ENCODE assay signal across 33 cellular contexts in genomic region chr17:79356839-79357447, GRCh38.
"Had no signal": no experiment of that assay in that cellular context is flagged by ENCODE, and none has a peak within 500 bp of the region (broad histone marks: within the 10 kb centered on the region; RNA-seq: fewer than 3 reads in every experiment).

No MANE protein-coding gene starts in this region.

- H3K4me2 ChIP-seq: KMS-11 had no signal

- H3K9me3 Mint-ChIP-seq: activated naive CD8-positive, alpha-beta T cell treated with anti-CD3 and anti-CD28 coated beads, Interleukin-2, amount 50 U/mL, for 24 hours; activated T-helper 1 cell treated with anti-CD3 and anti-CD28 coated beads, Interleukin-12 subunit alpha, Interleukin-12 subunit beta, Interleukin-2, Interleukin-4 antibody, amounts not matched to agents 30 ng/mL and 10 ng/mL and 1 ng/mL, durations not matched to agents 14 hours and 24 hours and 36 hours had no signal

- H3K27ac Mint-ChIP-seq: activated CD4-positive, alpha-beta T cell treated with anti-CD3 and anti-CD28 coated beads, Interleukin-2, amount 10 ng/mL, durations not matched to agents 7 days and 5 days; activated CD8-positive, alpha-beta T cell treated with anti-CD3 and anti-CD28 coated beads, Interleukin-2, amount 10 ng/mL, durations not matched to agents 7 days and 5 days; activated naive CD4-positive, alpha-beta T cell treated with anti-CD3 and anti-CD28 coated beads, Interleukin-2, amount 10 ng/mL, durations not matched to agents 7 days and 5 days; activated naive CD8-positive, alpha-beta T cell; activated naive CD8-positive, alpha-beta T cell treated with anti-CD3 and anti-CD28 coated beads, Interleukin-2, amount 50 U/mL, for 24 hours; activated T-helper 1 cell treated with anti-CD3 and anti-CD28 coated beads, Interleukin-12 subunit alpha, Interleukin-12 subunit beta, Interleukin-2, Interleukin-4 antibody, amounts not matched to agents 30 ng/mL and 10 ng/mL and 1 ng/mL, durations not matched to agents 14 hours and 24 hours and 36 hours; brain had no signal

- H3K27me3 ChIP-seq: Peyer's patch had no signal

- DNase-seq: activated CD4-positive, alpha-beta T cell treated with anti-CD3 and anti-CD28 coated beads, Interleukin-2, amount 10 ng/mL, durations not matched to agents 7 days and 5 days; activated CD4-positive, alpha-beta T cell treated with anti-CD3 and anti-CD28 coated beads, Interleukin-2, amount 50 U/mL, for 48 hours; activated CD4-positive, CD25-positive, alpha-beta regulatory T cell; activated CD8-positive, alpha-beta memory T cell treated with anti-CD3 and anti-CD28 coated beads, Interleukin-2, amount 50 U/mL, for 4 hours; activated CD8-positive, alpha-beta T cell treated with anti-CD3 and anti-CD28 coated beads, Interleukin-2, amount 10 ng/mL, durations not matched to agents 7 days and 5 days; activated gamma-delta T cell treated with Interleukin-2 at 50 U/mL for 16 hours; activated naive CD4-positive, alpha-beta T cell treated with anti-CD3 and anti-CD28 coated beads, Interleukin-2, amount 10 ng/mL, durations not matched to agents 7 days and 5 days; activated naive CD8-positive, alpha-beta T cell treated with anti-CD3 and anti-CD28 coated beads, Interleukin-2, amount 50 U/mL, for 24 hours; activated T-cell treated with anti-CD3 and anti-CD28 coated beads for 4 hours; activated T-cell treated with anti-CD3 and anti-CD28 coated beads, Interleukin-2, amount 50 U/mL, for 4 hours; anterior cingulate cortex; central memory CD4-positive, alpha-beta T cell; MM.1S; MV-4-11; NCI-H1092; NCI-H1436 treated with DMSO at 0.1 percent for 48 hours; NCI-H1694 treated with DMSO at 0.1 percent for 48 hours; NCI-H2029; NCI-H345; NCI-H524 treated with DMSO at 0.1 percent for 48 hours; NK-92 treated with Interleukin-12 subunit alpha and Interleukin-12 subunit beta, amount 100 ng/mL, for 24 hours; PC-3; Peyer's patch; RPMI8226; SW 1271; T1000; WERI-Rb-1 had no signal

- H3K36me3 Mint-ChIP-seq: activated naive CD4-positive, alpha-beta T cell treated with anti-CD3 and anti-CD28 coated beads, Interleukin-2, amount 10 ng/mL, durations not matched to agents 7 days and 5 days; activated naive CD8-positive, alpha-beta T cell; brain had no signal

- FAIRE-seq: bronchial epithelial cell had no signal

- H3K27me3 Mint-ChIP-seq: activated CD4-positive, alpha-beta T cell treated with anti-CD3 and anti-CD28 coated beads, Interleukin-2, amount 10 ng/mL, durations not matched to agents 7 days and 5 days had no signal

- H3K9me3 ChIP-seq: Peyer's patch had no signal

- H3K9ac ChIP-seq: KMS-11 had no signal

- H3K4me1 Mint-ChIP-seq: activated CD4-positive, alpha-beta T cell treated with anti-CD3 and anti-CD28 coated beads, Interleukin-2, amount 10 ng/mL, durations not matched to agents 7 days and 5 days; activated naive CD4-positive, alpha-beta T cell treated with anti-CD3 and anti-CD28 coated beads, Interleukin-2, amount 10 ng/mL, durations not matched to agents 7 days and 5 days; activated naive CD8-positive, alpha-beta T cell treated with anti-CD3 and anti-CD28 coated beads, Interleukin-2, amount 50 U/mL, for 24 hours had no signal

- H3K4me1 ChIP-seq: Peyer's patch had no signal

- ATAC-seq: activated CD8-positive, alpha-beta T cell treated with anti-CD3 and anti-CD28 coated beads, Interleukin-2, amount 10 ng/mL, durations not matched to agents 7 days and 5 days; activated naive CD8-positive, alpha-beta T cell treated with anti-CD3 and anti-CD28 coated beads, Interleukin-2, amount 50 U/mL, for 24 hours; activated T-cell treated with anti-CD3 and anti-CD28 coated beads, Interleukin-2, amount 50 U/mL, for 4 hours; PC-3; Right ventricle myocardium inferior had no signal

- H3K4me3 ChIP-seq: Peyer's patch had no signal

- H3K27ac ChIP-seq: KMS-11, Peyer's patch, WERI-Rb-1 had no signal

- H3K4me3 Mint-ChIP-seq: activated CD4-positive, alpha-beta T cell treated with anti-CD3 and anti-CD28 coated beads, Interleukin-2, amount 10 ng/mL, durations not matched to agents 7 days and 5 days; activated CD8-positive, alpha-beta T cell treated with anti-CD3 and anti-CD28 coated beads, Interleukin-2, amount 10 ng/mL, durations not matched to agents 7 days and 5 days; activated naive CD4-positive, alpha-beta T cell treated with anti-CD3 and anti-CD28 coated beads, Interleukin-2, amount 10 ng/mL, durations not matched to agents 7 days and 5 days; activated naive CD8-positive, alpha-beta T cell; activated naive CD8-positive, alpha-beta T cell treated with anti-CD3 and anti-CD28 coated beads, Interleukin-2, amount 50 U/mL, for 24 hours; activated T-cell treated with anti-CD3 and anti-CD28 coated beads, Interleukin-2, amount 50 U/mL, for 4 hours; activated T-helper 1 cell treated with anti-CD3 and anti-CD28 coated beads, Interleukin-12 subunit alpha, Interleukin-12 subunit beta, Interleukin-2, Interleukin-4 antibody, amounts not matched to agents 30 ng/mL and 10 ng/mL and 1 ng/mL, durations not matched to agents 14 hours and 24 hours and 36 hours; brain had no signal

- H3K36me3 ChIP-seq: Peyer's patch, WERI-Rb-1 had no signal
